In genomic region chr19:35545001-35545854, GRCh38 we compare ENCODE assay signal across 8 cellular contexts. TPM values are rescaled to one million over a fixed set of nuclear protein-coding genes. Genes with fewer than 3 reads are reported as not detected.
A peak's percentile ranks its signal among the peaks of the same experiment; 100 is the strongest.
DNase-seq lines count a peak whose midpoint lies in the region; TF ChIP-seq lines count a peak whose summit lies in the region.

Gene TMEM147 (plus strand): TSS chr19:35545626. CDS start chr19:35545740, 114 bp downstream.

- H3K4me3 Mint-ChIP-seq in neural crest cell: peak within 1 kb of the TSS; percentile 97

- H3K4me1 ChIP-seq in GM23248 (ENCODE audit: insufficient read depth) (no peaks in the 10 kb centered on the region), stomach (peaks cover 13 to 44% (median 32%) of the 10 kb centered on the region in 4 donors)

- peaks cover 29% of the 10 kb centered on the region for H3K4me1 Mint-ChIP-seq in neural crest cell

- H2AFZ ChIP-seq in GM23248: peak within 1 kb of the TSS; percentile 94

- peak within 1 kb of the TSS; percentile 94 for H3K9ac ChIP-seq in GM23248

- H3K9me3 Mint-ChIP-seq in neural crest cell: no peaks in the 10 kb centered on the region

- H3K36me3 ChIP-seq in GM23248 (ENCODE audit: low read depth): no peaks in the 10 kb centered on the region
- peaks cover 0 to 31% (median 15%) of the 10 kb centered on the region in 4 donors for H3K36me3 ChIP-seq in stomach

- DNase-seq in DMS79 treated with DMSO at 0.1 percent for 48 hours (lab: John Stamatoyannopoulos, UW) (peak; percentile 68), GM23248 (peak; percentile 92), LoVo (ENCODE audit: low spot score) (peak; percentile 93), SHP77 (lab: John Stamatoyannopoulos, UW) (peak; percentile 72 to 81), activated gamma-delta T cell (lab: John Stamatoyannopoulos, UW) (peak; percentile 69), fibroblast of villous mesenchyme (ENCODE audit: low read depth) (peak; percentile 91), neural crest cell (ENCODE audit: low read depth, low spot score) (peak; percentile 84), stomach (peak; percentile 94)

- H3K27ac Mint-ChIP-seq in neural crest cell (ENCODE audit: unreplicated experiment): peak within 1 kb of the TSS; percentile 94

- no peak for TF ChIP-seq EP300 in stomach (IDR thresholded peaks at IDR 0.05)

- no peaks in the 10 kb centered on the region for H3K27me3 Mint-ChIP-seq in neural crest cell (ENCODE audit: low read depth)

- intact Hi-C loops in stomach (cut with DNase I; ENCODE audit: low total_unique reads): loop anchor here (10.0 kb wide), 1 partner anchor 170 kb away; the partner anchor contains the start of gene KMT2B

- peak in 1 of 4 donors; percentile 2 for TF ChIP-seq POLR2A in stomach (IDR thresholded peaks at IDR 0.05)

- H3K27me3 ChIP-seq in GM23248 (replicated peaks; ENCODE audit: insufficient read depth) (no peaks in the 10 kb centered on the region), stomach (no peaks in the 10 kb centered on the region)

- no peaks in the 10 kb centered on the region for H3K9me2 ChIP-seq in GM23248 (ENCODE audit: insufficient read depth)

- H3K27ac ChIP-seq in GM23248 (peak within 1 kb of the TSS; percentile 46), stomach (peak within 1 kb of the TSS; percentile 70 to 92 (median 87))

- H3F3A ChIP-seq in GM23248 (ENCODE audit: insufficient read depth): no peaks in the 10 kb centered on the region

- H3K36me3 Mint-ChIP-seq in neural crest cell (ENCODE audit: low read depth): peaks cover 5% of the 10 kb centered on the region

- H3K9me3 ChIP-seq in GM23248 (ENCODE audit: low read depth) (no peaks in the 10 kb centered on the region), stomach (no peaks in the 10 kb centered on the region)

- H4K20me1 ChIP-seq in GM23248 (ENCODE audit: insufficient read depth): no peaks in the 10 kb centered on the region

- H3K4me2 ChIP-seq in GM23248 (ENCODE audit: unreplicated experiment): peak within 1 kb of the TSS; percentile 93

- TF ChIP-seq CTCF in fibroblast of villous mesenchyme (IDR thresholded peaks at IDR 0.05; ENCODE audit: insufficient read depth, low read depth, low read length): no peak
- no peak for TF ChIP-seq CTCF in neural crest cell (conservative IDR thresholded peaks at IDR 0.05)
- TF ChIP-seq CTCF in stomach (IDR thresholded peaks at IDR 0.05): no peak

- H3K79me2 ChIP-seq in GM23248 (ENCODE audit: insufficient read depth): peaks cover 29% of the 10 kb centered on the region

- WGBS in GM23248 (ENCODE audit: low coverage in 1 of 2, low lambda C conversion rate in 2 of 2, missing lambda C conversion rate in 2 of 2), 2 experiments: 2% methylated on average over 69 to 77 of the region's 85 CpGs
- WGBS in stomach, 5 donors: 0 to 2% (median 1%) methylated on average over 39 to 85 of the region's 85 CpGs

- in situ Hi-C loops in GM23248 (cut with MboI): no loop called here

- H3K4me3 ChIP-seq in GM23248 (peak within 1 kb of the TSS; percentile 90), fibroblast of villous mesenchyme (ENCODE audit: low read depth, low read length) (peak within 1 kb of the TSS; percentile 80), stomach (peak within 1 kb of the TSS; percentile 82 to 89 (median 87))

RNA-seq across cellular contexts. Expression of gene TMEM147, which starts in this region (rescaled TPM):
- total RNA-seq in GM23248 (2014; rRNA removed; shearing (Covaris generic)): 108 and 129 TPM in 2 replicates
- polyA plus RNA-seq in GM23248 (2016; fragmentation: Nextera tagmentation; extraction: Ambion mirVana) (203 and 214 TPM in 2 replicates), stomach (100 to 1,000 TPM in 1 of 3 donors, 10 to 100 TPM in 2; 63.4 to 131 (median 77.4) TPM)
- total RNA-seq in fibroblast of villous mesenchyme (77.3 and 81.2 TPM in 2 replicates), neural crest cell (95.1 and 105 TPM in 2 replicates), stomach (100 to 1,000 TPM in 1 of 5 donors, 10 to 100 TPM in 3, 1 to 10 TPM in 1; 7.0 to 121 (median 57.6) TPM)

Comparison
In these comparisons a context has a peak if more than half of its experiments do, and no peak if none do; other contexts are left out.
1. Peak in every context shown above with its lines: DNase-seq, H3K4me3 ChIP-seq and H3K27ac ChIP-seq.